Comparison of ENCODE assay signal across 29 cellular contexts in the genomic region with DNA sequence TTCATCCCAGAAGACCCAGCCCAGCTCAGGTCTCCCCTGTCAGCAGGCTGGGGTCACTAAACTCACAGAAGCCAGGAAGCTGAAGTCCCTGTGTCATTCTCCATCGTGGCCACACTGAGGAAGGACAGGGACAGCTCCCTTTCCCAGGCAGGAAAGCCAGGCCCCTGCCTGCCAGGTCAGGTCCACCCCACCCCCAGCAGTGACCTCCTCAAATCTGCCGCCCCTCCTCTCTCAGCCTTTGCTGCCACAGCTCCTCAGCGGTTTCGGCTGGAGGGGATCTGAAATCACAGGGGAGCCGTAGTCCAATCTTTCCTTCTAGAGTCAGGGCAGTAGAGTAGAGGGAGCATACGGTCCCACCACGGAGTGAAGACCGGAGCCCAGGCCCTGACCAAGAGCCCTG.
"Had no signal": no experiment of that assay in that cellular context is flagged by ENCODE, and none has a peak within 500 bp of the region (broad histone marks: within the 10 kb centered on the region; RNA-seq: fewer than 3 reads in every experiment).

No MANE protein-coding gene starts in this region.

- H3K36me3 Mint-ChIP-seq: naive thymus-derived CD4-positive, alpha-beta T cell; stimulated activated effector memory CD8-positive, alpha-beta T cell treated with anti-CD3 and anti-CD28 coated beads, Interleukin-12 subunit alpha, Interleukin-12 subunit beta, amount 100 ng/mL, for 72 hours had no signal

- H3K27ac Mint-ChIP-seq: naive thymus-derived CD4-positive, alpha-beta T cell; nephron; stimulated activated effector memory CD8-positive, alpha-beta T cell treated with anti-CD3 and anti-CD28 coated beads, Interleukin-12 subunit alpha, Interleukin-12 subunit beta, amount 100 ng/mL, for 72 hours had no signal

- DNase-seq: dorsolateral prefrontal cortex; effector CD4-positive, alpha-beta T cell; foreskin fibroblast; gastrocnemius medialis; heart left ventricle; left cardiac atrium; mesenchymal stem cell; midbrain; naive thymus-derived CD4-positive, alpha-beta T cell; occipital lobe; stimulated activated CD4-positive, alpha-beta T cell treated with anti-CD3 and anti-CD28 coated beads, Interleukin-12 subunit alpha, Interleukin-12 subunit beta, amount 100 ng/mL, for 4 hours; stimulated activated CD4-positive, alpha-beta T cell treated with anti-CD3 and anti-CD28 coated beads, Interleukin-1b, Interleukin-23, amount 100 ng/mL, for 48 hours; stimulated activated CD4-positive, alpha-beta T cell treated with anti-CD3 and anti-CD28 coated beads, Interleukin-4, amount 100 ng/mL, for 24 hours; stimulated activated naive CD4-positive, alpha-beta T cell treated with Interleukin-2 at 50 U/mL for 16 hours; upper lobe of left lung had no signal

- H3K9me3 ChIP-seq: gastrocnemius medialis, heart left ventricle, left lung, prostate gland, right atrium auricular region, thoracic aorta, tibial nerve, upper lobe of left lung had no signal

- H3K27me3 ChIP-seq: dorsolateral prefrontal cortex, gastrocnemius medialis, heart left ventricle, hepatocyte, right atrium auricular region, tibial nerve, upper lobe of left lung had no signal

- ATAC-seq: esophagus mucosa; gastrocnemius medialis; heart left ventricle; left cardiac atrium; left lung; naive thymus-derived CD4-positive, alpha-beta T cell; sciatic nerve; stimulated activated effector memory CD8-positive, alpha-beta T cell treated with anti-CD3 and anti-CD28 coated beads, Interleukin-12 subunit alpha, Interleukin-12 subunit beta, amount 100 ng/mL, for 72 hours had no signal

- H3K4me2 ChIP-seq: hepatocyte, smooth muscle cell had no signal

- H3K4me3 Mint-ChIP-seq: naive thymus-derived CD4-positive, alpha-beta T cell; nephron; stimulated activated effector memory CD8-positive, alpha-beta T cell treated with anti-CD3 and anti-CD28 coated beads, Interleukin-12 subunit alpha, Interleukin-12 subunit beta, amount 100 ng/mL, for 72 hours had no signal

- FAIRE-seq: colon had no signal

- H3K9ac ChIP-seq: parathyroid adenoma had no signal

- H3K4me1 ChIP-seq: left lung, parathyroid adenoma, prostate gland, tibial nerve, upper lobe of left lung had no signal

- H2AFZ ChIP-seq: hepatocyte, parathyroid adenoma had no signal

- H3K9me3 Mint-ChIP-seq: stimulated activated effector memory CD8-positive, alpha-beta T cell treated with anti-CD3 and anti-CD28 coated beads, Interleukin-12 subunit alpha, Interleukin-12 subunit beta, amount 100 ng/mL, for 72 hours had no signal

- H3K4me3 ChIP-seq: dorsolateral prefrontal cortex, gastrocnemius medialis, heart left ventricle, hepatocyte, left lung, prostate gland, right atrium auricular region, smooth muscle cell, thoracic aorta, tibial nerve, upper lobe of left lung had no signal

- H3K4me1 Mint-ChIP-seq: naive thymus-derived CD4-positive, alpha-beta T cell; stimulated activated effector memory CD8-positive, alpha-beta T cell treated with anti-CD3 and anti-CD28 coated beads, Interleukin-12 subunit alpha, Interleukin-12 subunit beta, amount 100 ng/mL, for 72 hours had no signal

- H3K27me3 Mint-ChIP-seq: naive thymus-derived CD4-positive, alpha-beta T cell had no signal

- H3K36me3 ChIP-seq: gastrocnemius medialis, heart left ventricle, left lung, prostate gland, right atrium auricular region, thoracic aorta, tibial nerve, upper lobe of left lung had no signal

- H3K79me2 ChIP-seq: hepatocyte, parathyroid adenoma had no signal

- H3K27ac ChIP-seq: dorsolateral prefrontal cortex, epithelial cell of prostate, gastrocnemius medialis, heart left ventricle, hepatocyte, left lung, parathyroid adenoma, prostate gland, right atrium auricular region, thoracic aorta, tibial nerve, upper lobe of left lung had no signal
